ENCODE assay signal across 9 cellular contexts in the genomic region with DNA sequence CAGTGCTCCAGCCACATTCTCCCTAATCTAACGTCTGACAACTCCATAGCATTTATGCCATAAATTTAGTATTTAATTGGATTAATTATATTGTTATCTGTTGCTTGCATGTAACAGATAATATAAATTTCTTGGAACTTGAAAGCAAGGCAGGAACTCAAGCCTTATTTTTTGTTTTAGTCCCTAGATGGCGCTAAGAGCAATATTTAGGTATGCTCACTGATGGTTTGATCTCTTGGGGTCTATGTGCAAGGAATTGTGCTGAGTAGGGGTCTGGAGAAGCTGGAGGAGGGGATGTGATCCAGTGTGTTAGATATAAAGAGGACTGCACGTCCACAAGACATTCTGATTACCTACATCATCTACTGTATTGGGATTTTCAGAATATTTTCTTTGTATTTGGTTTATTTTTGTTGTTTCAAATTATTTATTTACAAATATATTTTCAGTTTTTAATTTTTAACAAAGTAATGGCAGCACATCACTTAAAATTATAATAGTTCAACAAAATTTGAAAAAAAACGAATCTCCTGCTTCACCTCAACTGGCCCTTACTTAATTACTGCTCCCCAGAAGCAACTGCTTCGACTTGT. TPM values are rescaled to one million over a fixed set of nuclear protein-coding genes. Genes with fewer than 3 reads are reported as not detected.
DNase-seq lines count a peak whose midpoint lies in the region; ATAC-seq, FAIRE-seq and TF ChIP-seq lines count a peak whose summit lies in the region.
"Had no signal": no experiment of that assay in that cellular context is flagged by ENCODE, and none has a peak within 500 bp of the region (broad histone marks: within the 10 kb centered on the region; RNA-seq: fewer than 3 reads in every experiment).

No MANE protein-coding gene starts in this region.

- H3K36me3 Mint-ChIP-seq in Caco-2 (ENCODE audit: insufficient read depth, unreplicated experiment), result no peaks in the 10 kb centered on the region
- H3K36me3 Mint-ChIP-seq in activated CD4-positive, alpha-beta T cell treated with anti-CD3 and anti-CD28 coated beads for 36 hours (ENCODE audit: low read depth), result no peaks in the 10 kb centered on the region

- CTCF ChIA-PET in Caco-2 (lab: Charles Lee), result no interaction called here
- CTCF ChIA-PET in activated CD4-positive, alpha-beta T cell treated with anti-CD3 and anti-CD28 coated beads for 36 hours (lab: Charles Lee), result interaction anchor here (0.6 to 1.4 kb wide), 5 partner anchors 13 to 533 kb away, joined by 3 to 5 read pairs (median 3); a partner anchor contains a TSS

- H3K4me1 Mint-ChIP-seq in Caco-2 (ENCODE audit: low read depth, unreplicated experiment), result no peaks in the 10 kb centered on the region
- no peaks in the 10 kb centered on the region for H3K4me1 Mint-ChIP-seq in activated CD4-positive, alpha-beta T cell treated with anti-CD3 and anti-CD28 coated beads for 36 hours

- no peaks in the 10 kb centered on the region for H3K4me1 ChIP-seq in Caco-2

- no peak overlapping the region for H3K4me3 Mint-ChIP-seq in Caco-2 (ENCODE audit: unreplicated experiment)
- H3K4me3 Mint-ChIP-seq in activated CD4-positive, alpha-beta T cell treated with anti-CD3 and anti-CD28 coated beads for 36 hours, result no peak overlapping the region

- H3K27ac Mint-ChIP-seq in Caco-2 (ENCODE audit: unreplicated experiment), result no peak overlapping the region
- no peak overlapping the region for H3K27ac Mint-ChIP-seq in activated CD4-positive, alpha-beta T cell treated with anti-CD3 and anti-CD28 coated beads for 36 hours

- in situ Hi-C loops in GM13977 (cut with MboI; ENCODE audit: low pct_unique_long_range_greater_than_20kb, low sequenced_read_pairs, unreplicated experiment), result no loop called here

- no peaks in the 10 kb centered on the region for H3K9me3 ChIP-seq in Caco-2

- no peaks in the 10 kb centered on the region for H3K36me3 ChIP-seq in Caco-2 (ENCODE audit: control insufficient read depth, insufficient read depth, low read length)

- POLR2A ChIA-PET in Caco-2 (lab: Charles Lee), result no interaction called here
- POLR2A ChIA-PET in activated CD4-positive, alpha-beta T cell treated with anti-CD3 and anti-CD28 coated beads for 36 hours (lab: Charles Lee), result no interaction called here

- DNase-seq in AG09309 (ENCODE audit: low read depth), result no peak
- DNase-seq in GM13977 (ENCODE audit: low spot score), result peak; percentile 60
- DNase-seq in NCI-H774 (lab: John Stamatoyannopoulos, UW), result peak; percentile 1
- DNase-seq in fibroblast of the aortic adventitia (ENCODE audit: low read depth), result peak; percentile 5
- no peak for DNase-seq in activated effector memory CD4-positive, alpha-beta T cell treated with anti-CD3 and anti-CD28 coated beads, Interleukin-2, amount 50 U/mL, for 16 hours
- DNase-seq in Caco-2, result no peak
- DNase-seq in activated CD4-positive, alpha-beta T cell treated with anti-CD3 and anti-CD28 coated beads for 36 hours, result no peak
- DNase-seq in HTR-8/SVneo (ENCODE audit: insufficient read length, low spot score), result no peak
- DNase-seq: Right ventricle myocardium superior had no signal

- H3K4me3 ChIP-seq in AG09309 (ENCODE audit: control insufficient read depth, low read depth, low read length) (no peak overlapping the region), fibroblast of the aortic adventitia (ENCODE audit: low read depth, low read length) (no peak overlapping the region), Caco-2 (ENCODE audit: low read depth, low read length) (no peak overlapping the region)

- ATAC-seq in activated CD4-positive, alpha-beta T cell treated with anti-CD3 and anti-CD28 coated beads for 36 hours, result no peak

- FAIRE-seq in HTR-8/SVneo (lab: Jason Lieb, UNC), result no peak

- peaks cover 5% of the 10 kb centered on the region for H3K27me3 Mint-ChIP-seq in Caco-2 (ENCODE audit: insufficient read depth, unreplicated experiment)
- H3K27me3 Mint-ChIP-seq in activated CD4-positive, alpha-beta T cell treated with anti-CD3 and anti-CD28 coated beads for 36 hours, result peaks cover 4% of the 10 kb centered on the region

- H3K9me3 Mint-ChIP-seq in Caco-2 (ENCODE audit: unreplicated experiment), result no peaks in the 10 kb centered on the region
- no peaks in the 10 kb centered on the region for H3K9me3 Mint-ChIP-seq in activated CD4-positive, alpha-beta T cell treated with anti-CD3 and anti-CD28 coated beads for 36 hours (ENCODE audit: low read depth)

- TF ChIP-seq CTCF in AG09309 (IDR thresholded peaks at IDR 0.05; ENCODE audit: control insufficient read depth, insufficient read depth, low read depth, low read length, missing control alignments) (peak; percentile 41), GM13977 (IDR thresholded peaks at IDR 0.05; ENCODE audit: extremely low read depth, insufficient read depth, missing control alignments) (peak; percentile 59), fibroblast of the aortic adventitia (IDR thresholded peaks at IDR 0.05; ENCODE audit: insufficient read depth, low read length) (no peak), Caco-2 (IDR thresholded peaks at IDR 0.05; ENCODE audit: insufficient read depth in 1 of 2, low read depth in 1 of 2, low read length in 1 of 2, severe bottlenecking in 1 of 2, unreplicated experiment in 1 of 2) (peak in 1 of 2 experiments; percentile 3)

- BruUV-seq in Caco-2 (replicated peaks; lab: Mats Ljungman, UMichigan), result no TSS peak

- no peaks in the 10 kb centered on the region for H3K27me3 ChIP-seq in Caco-2 (replicated peaks; ENCODE audit: control insufficient read depth, insufficient read depth, low read length)

- intact Hi-C loops in Caco-2 (cut with micrococcal nuclease; ENCODE audit: unreplicated experiment), result no loop called here
- intact Hi-C loops in activated CD4-positive, alpha-beta T cell treated with anti-CD3 and anti-CD28 coated beads for 36 hours (cut with DNase I, micrococcal nuclease), result no loop called here

RNA-seq across cellular contexts. Expression of a gene that starts 32.8 kb away (rescaled TPM):
- total RNA-seq in fibroblast of the aortic adventitia (ENCODE audit: low replicate concordance) (2.7 and 10.4 TPM in 2 replicates), Caco-2 (2022) (not detected in 2 replicates)
- total RNA-seq in activated CD4-positive, alpha-beta T cell treated with anti-CD3 and anti-CD28 coated beads for 36 hours, result 1 to 10 TPM; 1.1 to 1.4 TPM

RNA-seq across cellular contexts. Expression of a gene that starts 32.9 kb away (rescaled TPM):
- total RNA-seq in fibroblast of the aortic adventitia (ENCODE audit: low replicate concordance) (36.4 and 38.5 TPM in 2 replicates), Caco-2 (2022) (16.2 and 16.7 TPM in 2 replicates)
- total RNA-seq in activated CD4-positive, alpha-beta T cell treated with anti-CD3 and anti-CD28 coated beads for 36 hours, result 10 to 100 TPM; 27.1 to 28.2 TPM

Comparison
In these comparisons a context has a peak if more than half of its experiments do, and no peak if none do; other contexts are left out.
1. DNase-seq: peak in GM13977 (single experiment), NCI-H774 (single experiment) and fibroblast of the aortic adventitia (single experiment); none in AG09309 (single experiment), activated effector memory CD4-positive, alpha-beta T cell treated with anti-CD3 and anti-CD28 coated beads, Interleukin-2, amount 50 U/mL, for 16 hours (single experiment), Caco-2 (0 of 2), activated CD4-positive, alpha-beta T cell treated with anti-CD3 and anti-CD28 coated beads for 36 hours (single experiment) and HTR-8/SVneo (single experiment).